13 cellular contexts compared by ENCODE assay signal in the genomic region with DNA sequence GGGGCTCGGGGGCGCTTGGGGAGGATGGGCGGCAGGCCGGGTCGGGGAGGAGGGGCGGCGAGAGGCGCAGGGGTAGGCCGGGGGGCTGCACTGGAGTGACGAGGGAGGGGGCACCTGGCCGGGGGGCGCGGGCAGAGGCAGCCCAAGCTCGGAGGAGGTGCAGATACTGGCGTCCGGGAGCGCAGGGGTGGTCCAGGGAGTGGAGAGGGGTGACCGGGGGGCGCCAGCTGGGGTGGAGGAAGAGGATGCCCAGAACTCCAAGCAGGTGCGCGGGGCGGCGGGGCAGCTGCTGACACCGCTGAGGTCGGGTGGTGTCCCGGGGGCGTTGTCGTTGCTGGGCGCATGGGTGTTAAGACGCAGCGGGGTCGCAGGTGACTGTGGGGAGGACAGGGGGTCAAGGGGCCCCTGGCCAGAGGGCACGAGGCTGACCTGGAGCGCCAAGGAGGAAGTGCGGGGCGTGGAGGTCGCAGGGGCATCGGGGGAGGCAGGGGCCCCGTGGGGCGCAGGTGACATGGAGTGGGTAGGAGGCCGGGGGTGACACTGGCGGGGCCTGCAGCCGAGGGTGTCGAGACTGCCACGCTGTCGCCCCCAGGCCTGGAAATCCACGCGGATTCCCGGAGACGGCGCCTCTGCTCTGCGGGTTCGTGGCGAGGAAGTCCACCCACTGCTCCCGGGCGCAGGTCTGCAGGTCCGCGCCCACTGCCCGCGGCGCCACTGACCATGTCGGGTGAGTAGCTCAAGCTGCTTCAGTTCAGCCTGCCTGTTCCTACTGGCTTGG. TPM values are rescaled to one million over a fixed set of nuclear protein-coding genes. Genes with fewer than 3 reads are reported as not detected.
DNase-seq lines count a peak whose midpoint lies in the region; ATAC-seq, FAIRE-seq and TF ChIP-seq lines count a peak whose summit lies in the region.
"Had no signal": no experiment of that assay in that cellular context is flagged by ENCODE, and none has a peak within 500 bp of the region (broad histone marks: within the 10 kb centered on the region; RNA-seq: fewer than 3 reads in every experiment).

No MANE protein-coding gene starts in this region.

- no peak for TF ChIP-seq POLR2A in prostate gland (IDR thresholded peaks at IDR 0.05)

- no peaks in the 10 kb centered on the region for H3K36me3 Mint-ChIP-seq in activated naive CD8-positive, alpha-beta T cell treated with anti-CD3 and anti-CD28 coated beads for 36 hours

- H3K4me1 ChIP-seq in prostate gland (replicated peaks) (no peaks in the 10 kb centered on the region), small intestine (ENCODE audit: control insufficient read depth in 2 of 2, insufficient read depth in 1 of 2, low read depth in 1 of 2, low read length in 1 of 2) (no peaks in the 10 kb centered on the region)

- DNase-seq in BJ (ENCODE audit: low read depth) (no peak), WERI-Rb-1 (no peak), prostate gland (ENCODE audit: low spot score) (no peak), small intestine (no peak)
- no peak for DNase-seq in stimulated activated naive CD4-positive, alpha-beta T cell treated with Interleukin-2 at 50 U/mL for 16 hours (lab: John Stamatoyannopoulos, UW)
- no peak for DNase-seq in activated naive CD8-positive, alpha-beta T cell treated with anti-CD3 and anti-CD28 coated beads for 36 hours
- DNase-seq: activated CD4-positive, CD25-positive, alpha-beta regulatory T cell; naive B cell had no signal

- H3K9me3 ChIP-seq in WERI-Rb-1 (ENCODE audit: severe bottlenecking) (no peaks in the 10 kb centered on the region), prostate gland (no peaks in the 10 kb centered on the region), small intestine (ENCODE audit: control insufficient read depth, low read depth) (no peaks in the 10 kb centered on the region)

- POLR2A ChIA-PET in BJ (lab: Charles Lee): no interaction called here

- no peak overlapping the region for H3K4me3 Mint-ChIP-seq in activated naive CD8-positive, alpha-beta T cell treated with anti-CD3 and anti-CD28 coated beads for 36 hours
- H3K4me3 Mint-ChIP-seq: dendritic cell treated with granulocyte-macrophage colony-stimulating factor and Interleukin-4, amounts not matched to agents 40 ng/mL and 50 ng/mL, for 4 days had no signal

- CTCF ChIA-PET in BJ (lab: Yijun Ruan, JAX): no interaction called here

- no peaks in the 10 kb centered on the region for H3K4me1 Mint-ChIP-seq in activated naive CD8-positive, alpha-beta T cell treated with anti-CD3 and anti-CD28 coated beads for 36 hours

- H3K27ac Mint-ChIP-seq in activated naive CD8-positive, alpha-beta T cell treated with anti-CD3 and anti-CD28 coated beads for 36 hours: no peak overlapping the region
- H3K27ac Mint-ChIP-seq: activated T-helper 2 cell treated with anti-CD3 and anti-CD28 coated beads, Interferon-gamma antibody, Interleukin-2, Interleukin-4, amounts not matched to agents 10 μg/mL and 5 μg/mL and 100 μg/mL, durations not matched to agents 14 hours and 24 hours and 36 hours; dendritic cell treated with granulocyte-macrophage colony-stimulating factor and Interleukin-4, amounts not matched to agents 40 ng/mL and 50 ng/mL, for 4 days; naive B cell had no signal

- ATAC-seq in activated CD4-positive, CD25-positive, alpha-beta regulatory T cell treated with anti-CD3 and anti-CD28 coated beads, Interleukin-2, amount 50 U/mL, for 24 hours: no peak

- peaks cover 19% of the 10 kb centered on the region for H3K27me3 Mint-ChIP-seq in activated naive CD8-positive, alpha-beta T cell treated with anti-CD3 and anti-CD28 coated beads for 36 hours

- intact Hi-C loops in prostate gland (cut with DNase I): no loop called here

- H3K9me3 Mint-ChIP-seq in activated naive CD8-positive, alpha-beta T cell treated with anti-CD3 and anti-CD28 coated beads for 36 hours: no peaks in the 10 kb centered on the region
- H3K9me3 Mint-ChIP-seq: activated T-helper 2 cell treated with anti-CD3 and anti-CD28 coated beads, Interferon-gamma antibody, Interleukin-2, Interleukin-4, amounts not matched to agents 10 μg/mL and 5 μg/mL and 100 μg/mL, durations not matched to agents 14 hours and 24 hours and 36 hours; dendritic cell treated with granulocyte-macrophage colony-stimulating factor and Interleukin-4, amounts not matched to agents 40 ng/mL and 50 ng/mL, for 4 days had no signal

- TF ChIP-seq CTCF in BJ (IDR thresholded peaks at IDR 0.05; ENCODE audit: insufficient read depth, low read depth, low read length) (no peak), WERI-Rb-1 (IDR thresholded peaks at IDR 0.05; ENCODE audit: low read depth, low read length) (no peak), prostate gland (IDR thresholded peaks at IDR 0.05) (no peak)

- H3K27ac ChIP-seq in WERI-Rb-1 (no peak overlapping the region), prostate gland (no peak overlapping the region), small intestine (ENCODE audit: low read depth in 1 of 2, low read length in 1 of 2) (no peak overlapping the region)
- H3K27ac ChIP-seq: RWPE1 had no signal

- no peak for FAIRE-seq in small intestine (lab: Jason Lieb, UNC)

- 4% methylated on average over 5 of the region's 62 CpGs for WGBS in prostate gland
- 12 to 20% (median 17%) methylated on average over 21 to 62 of the region's 62 CpGs for WGBS in small intestine, 3 donors

- peak overlapping the region; percentile 48 for H3K4me3 ChIP-seq in BJ (ENCODE audit: low read depth, low read length)
- H3K4me3 ChIP-seq in WERI-Rb-1 (ENCODE audit: low read depth, low read length): peak overlapping the region; percentile 61
- H3K4me3 ChIP-seq in iPS-11a (ENCODE audit: low read depth, low read length): peak overlapping the region; percentile 27
- H3K4me3 ChIP-seq in prostate gland: peak overlapping the region; percentile 32 to 39
- H3K4me3 ChIP-seq in small intestine (ENCODE audit: low read depth in 1 of 2, low read length in 2 of 2): peak overlapping the region in 1 of 2 donors; percentile 52

- no peaks in the 10 kb centered on the region for H3K27me3 ChIP-seq in BJ (ENCODE audit: control insufficient read depth, insufficient read depth, low read length)
- no peaks in the 10 kb centered on the region for H3K27me3 ChIP-seq in WERI-Rb-1 (ENCODE audit: insufficient read depth, low read depth, severe bottlenecking)
- no peaks in the 10 kb centered on the region for H3K27me3 ChIP-seq in prostate gland (replicated peaks; ENCODE audit: insufficient read depth)
- H3K27me3 ChIP-seq in small intestine (ENCODE audit: control insufficient read depth in 2 of 2, insufficient read depth in 2 of 2, low read length in 2 of 2): no peaks in the 10 kb centered on the region

- no peaks in the 10 kb centered on the region for H3K36me3 ChIP-seq in BJ (ENCODE audit: control insufficient read depth, insufficient read depth, low read length)
- no peaks in the 10 kb centered on the region; the same call in 1 of the 2 replicates for H3K36me3 ChIP-seq in WERI-Rb-1
- no peaks in the 10 kb centered on the region for H3K36me3 ChIP-seq in prostate gland
- no peaks in the 10 kb centered on the region for H3K36me3 ChIP-seq in small intestine (ENCODE audit: control insufficient read depth in 2 of 2, insufficient read depth in 2 of 2, low read length in 2 of 2)

RNA-seq across cellular contexts. Expression of a gene that starts 0.9 kb away (rescaled TPM):
- polyA plus RNA-seq in BJ (2011; rRNA removed): 6.5 and 9.3 TPM in 2 replicates
- 7.7 and 15.5 TPM in 2 replicates for polyA minus RNA-seq in BJ (2011; rRNA and poly(A)+ RNA removed)
- 1 to 10 TPM; 4.6 to 5.2 TPM for total RNA-seq in prostate gland
- total RNA-seq in activated naive CD8-positive, alpha-beta T cell treated with anti-CD3 and anti-CD28 coated beads for 36 hours: not detected
- 1 to 10 TPM; 1.6 to 6.7 (median 1.8) TPM for polyA plus RNA-seq in small intestine
- total RNA-seq: activated T-helper 2 cell treated with anti-CD3 and anti-CD28 coated beads, Interferon-gamma antibody, Interleukin-2, Interleukin-4, amounts not matched to agents 10 μg/mL and 5 μg/mL and 100 μg/mL, durations not matched to agents 14 hours and 24 hours and 36 hours had no signal

Comparison
In these comparisons a context has a peak if more than half of its experiments do, and no peak if none do; other contexts are left out.
1. RNA of a gene that starts 0.9 kb away (total RNA-seq): 4.6 to 5.2 TPM in prostate gland; not detected in activated naive CD8-positive, alpha-beta T cell treated with anti-CD3 and anti-CD28 coated beads for 36 hours; every median in the first group is over 4 times any median in the second.